ENCODE assay signal across 4 cellular contexts in genomic region chr2:19329445-19329844, GRCh38.
A peak's percentile ranks its signal among the peaks of the same experiment; 100 is the strongest.
TF ChIP-seq lines count a peak whose summit lies in the region.

No MANE protein-coding gene starts in this region.

TF ChIP-seq in SK-N-SH, 30 proteins besides CTCF, POLR2A, EP300 and RAD21:
- TF ChIP-seq SIN3A (IDR thresholded peaks at IDR 0.05; ENCODE audit: borderline replicate concordance, low read depth, low read length) (no peak), REST (IDR thresholded peaks at IDR 0.05; ENCODE audit: low read depth, low read length) (peak; percentile 94)

TF ChIP-seq in SK-N-SH treated with all-trans-retinoic acid at 6 μM for 48 hours, 23 proteins besides CTCF, POLR2A, EP300 and RAD21:
- TF ChIP-seq CREB5 (CRISPR knock-in tag; IDR thresholded peaks at IDR 0.05; ENCODE audit: low read depth) (no peak), BACH2 (CRISPR knock-in tag; IDR thresholded peaks at IDR 0.05; ENCODE audit: borderline replicate concordance) (no peak), ZFP3 (CRISPR knock-in tag; IDR thresholded peaks at IDR 0.05) (no peak), ZNF565 (CRISPR knock-in tag; conservative IDR thresholded peaks at IDR 0.05; ENCODE audit: low read depth) (no peak)

TF ChIP-seq in HEK293, 187 proteins besides CTCF, POLR2A, EP300 and RAD21:
- TF ChIP-seq REST (tag by site-specific recombination; IDR thresholded peaks at IDR 0.05) (peak; percentile 92), ZNF341 (tag by site-specific recombination; IDR thresholded peaks at IDR 0.05; ENCODE audit: low read depth) (no peak), SP7 (tag by site-specific recombination; IDR thresholded peaks at IDR 0.05) (no peak), ZNF211 (tag by site-specific recombination; IDR thresholded peaks at IDR 0.05; ENCODE audit: low read depth) (no peak)

TF ChIP-seq in K562, 482 proteins besides CTCF, POLR2A, EP300 and RAD21 (continued from another document):
- no peak for TF ChIP-seq DDX20 (tag; IDR thresholded peaks at IDR 0.05; ENCODE audit: low read depth)
- TF ChIP-seq BHLHE40 (IDR thresholded peaks at IDR 0.05; ENCODE audit: low read length) = no peak
- TF ChIP-seq TRIM28 (IDR thresholded peaks at IDR 0.05) = no peak
- TF ChIP-seq CHCHD3 (CRISPR knock-in tag; IDR thresholded peaks at IDR 0.05) = no peak
- TF ChIP-seq ESRRA (IDR thresholded peaks at IDR 0.05; ENCODE audit: borderline replicate concordance, low read depth) = no peak
- TF ChIP-seq NELFE (IDR thresholded peaks at IDR 0.05; ENCODE audit: insufficient read depth, insufficient read length) = no peak
- peak; percentile 67; the same call in 1 of the 2 replicates for TF ChIP-seq REST (CRISPR knock-in tag; IDR thresholded peaks at IDR 0.05; ENCODE audit: low read depth)
- peak; percentile 55; the same call in 1 of the 2 replicates for TF ChIP-seq ZNF740 (CRISPR knock-in tag; IDR thresholded peaks at IDR 0.05)
- TF ChIP-seq ZNF740 (tag; IDR thresholded peaks at IDR 0.05) = no peak
- no peak for TF ChIP-seq ERF (CRISPR knock-in tag; IDR thresholded peaks at IDR 0.05)
- TF ChIP-seq ZNF696 (CRISPR knock-in tag; conservative IDR thresholded peaks at IDR 0.05) = no peak
- TF ChIP-seq CCAR2 (IDR thresholded peaks at IDR 0.05; ENCODE audit: low read depth, low read length) = no peak
- TF ChIP-seq TEAD1 (CRISPR knock-in tag; IDR thresholded peaks at IDR 0.05) = no peak
- TF ChIP-seq RB1 (IDR thresholded peaks at IDR 0.05; ENCODE audit: low read depth) = no peak
- TF ChIP-seq ARID1B (IDR thresholded peaks at IDR 0.05) = no peak
- TF ChIP-seq SMARCE1 (IDR thresholded peaks at IDR 0.05) = no peak
- TF ChIP-seq MTA3 (IDR thresholded peaks at IDR 0.05; ENCODE audit: borderline replicate concordance) = no peak
- TF ChIP-seq MTA2 (IDR thresholded peaks at IDR 0.05; ENCODE audit: low read depth) = no peak
- no peak for TF ChIP-seq CSDE1 (IDR thresholded peaks at IDR 0.05)
- no peak for TF ChIP-seq SMAD4 (CRISPR knock-in tag; conservative IDR thresholded peaks at IDR 0.05)
- no peak for TF ChIP-seq STAT5A (IDR thresholded peaks at IDR 0.05; ENCODE audit: borderline replicate concordance, low read length)
- no peak for TF ChIP-seq ZNF197 (CRISPR knock-in tag; IDR thresholded peaks at IDR 0.05; ENCODE audit: low read depth)
- no peak for TF ChIP-seq ZNF586 (CRISPR knock-in tag; conservative IDR thresholded peaks at IDR 0.05)
- TF ChIP-seq CBX8 (IDR thresholded peaks at IDR 0.05; ENCODE audit: borderline replicate concordance, extremely low read depth, low read depth, low read length, poor library complexity, severe bottlenecking) = no peak
- peak; percentile 80 for TF ChIP-seq EHMT2 (IDR thresholded peaks at IDR 0.05)
- TF ChIP-seq MIER1 (IDR thresholded peaks at IDR 0.05; ENCODE audit: low read depth) = peak; percentile 60; the same call in 1 of the 2 replicates
- TF ChIP-seq CBFA2T3 (IDR thresholded peaks at IDR 0.05) = no peak
- TF ChIP-seq FUS (optimal IDR thresholded peaks at IDR 0.05; ENCODE audit: low read depth, low read length) = no peak
- TF ChIP-seq ZSCAN29 (IDR thresholded peaks at IDR 0.05) = no peak
